16 cellular contexts compared by ENCODE assay signal in genomic region chrX:14875624-14876023, GRCh38. TPM values are rescaled to one million over a fixed set of nuclear protein-coding genes. Genes with fewer than 3 reads are reported as not detected.
DNase-seq lines count a peak whose midpoint lies in the region; ATAC-seq lines count a peak whose summit lies in the region.
"Had no signal": no experiment of that assay in that cellular context is flagged by ENCODE, and none has a peak within 500 bp of the region (broad histone marks: within the 10 kb centered on the region; RNA-seq: fewer than 3 reads in every experiment).

No MANE protein-coding gene starts in this region.

- peak overlapping the region; percentile 60 for H3K4me3 Mint-ChIP-seq in activated naive CD8-positive, alpha-beta T cell
- H3K4me3 Mint-ChIP-seq in activated naive CD8-positive, alpha-beta T cell treated with anti-CD3 and anti-CD28 coated beads for 36 hours = no peak overlapping the region

- H3K4me1 ChIP-seq in endocrine pancreas (ENCODE audit: control insufficient read depth, insufficient read depth, low read length) = peaks cover 3% of the 10 kb centered on the region

- H3K27me3 Mint-ChIP-seq in activated naive CD8-positive, alpha-beta T cell = no peaks in the 10 kb centered on the region
- H3K27me3 Mint-ChIP-seq in activated naive CD8-positive, alpha-beta T cell treated with anti-CD3 and anti-CD28 coated beads for 36 hours = no peaks in the 10 kb centered on the region
- H3K27me3 Mint-ChIP-seq: IgD-negative memory B cell had no signal

- no peak overlapping the region for H3K9ac ChIP-seq in endocrine pancreas (ENCODE audit: control insufficient read depth, insufficient read depth, low read length)

- peaks cover 6% of the 10 kb centered on the region for H3K36me3 Mint-ChIP-seq in activated naive CD8-positive, alpha-beta T cell
- peaks cover 13% of the 10 kb centered on the region for H3K36me3 Mint-ChIP-seq in activated naive CD8-positive, alpha-beta T cell treated with anti-CD3 and anti-CD28 coated beads for 36 hours

- no peak for DNase-seq in activated naive CD8-positive, alpha-beta T cell treated with anti-CD3 and anti-CD28 coated beads for 36 hours
- peak; percentile 24 for DNase-seq in NCI-H748 treated with DMSO at 0.1 percent for 48 hours (lab: John Stamatoyannopoulos, UW)
- no peak for DNase-seq in posterior vena cava (ENCODE audit: low spot score)
- DNase-seq in OCI-M2 (lab: John Stamatoyannopoulos, UW; ENCODE audit: unreplicated experiment) = no peak
- DNase-seq in NCI-H1930 (lab: John Stamatoyannopoulos, UW) = no peak
- DNase-seq: DND-41, GF-D8, H7, NCI-H1436 treated with DMSO at 0.1 percent for 48 hours, NCI-H2107, NCI-H446, RPMI8226 had no signal

- no peaks in the 10 kb centered on the region for H3K9me3 Mint-ChIP-seq in activated naive CD8-positive, alpha-beta T cell (ENCODE audit: low read depth)
- no peaks in the 10 kb centered on the region for H3K9me3 Mint-ChIP-seq in activated naive CD8-positive, alpha-beta T cell treated with anti-CD3 and anti-CD28 coated beads for 36 hours

- intact Hi-C loops in posterior vena cava (cut with DNase I) = no loop called here

- H3K36me3 ChIP-seq in endocrine pancreas (ENCODE audit: control insufficient read depth, insufficient read depth, low read length) = no peaks in the 10 kb centered on the region

- H3K27ac Mint-ChIP-seq in activated naive CD8-positive, alpha-beta T cell = no peak overlapping the region
- no peak overlapping the region for H3K27ac Mint-ChIP-seq in activated naive CD8-positive, alpha-beta T cell treated with anti-CD3 and anti-CD28 coated beads for 36 hours
- H3K27ac Mint-ChIP-seq: IgD-negative memory B cell had no signal

- peak overlapping the region; percentile 37 for H3K4me3 ChIP-seq in endocrine pancreas (ENCODE audit: control insufficient read depth, insufficient read depth, low read length)

- no peaks in the 10 kb centered on the region for H3K9me3 ChIP-seq in endocrine pancreas (ENCODE audit: control insufficient read depth, low read length)

- H3K4me1 Mint-ChIP-seq in activated naive CD8-positive, alpha-beta T cell (ENCODE audit: low read depth) = peaks cover 18% of the 10 kb centered on the region
- H3K4me1 Mint-ChIP-seq in activated naive CD8-positive, alpha-beta T cell treated with anti-CD3 and anti-CD28 coated beads for 36 hours = peaks cover 8% of the 10 kb centered on the region

- ATAC-seq in HG03442 (IDR thresholded peaks at IDR 0.05; ENCODE audit: unreplicated experiment) = no peak

- no peaks in the 10 kb centered on the region for H3K27me3 ChIP-seq in endocrine pancreas (ENCODE audit: control insufficient read depth, insufficient read depth, low read length)

RNA-seq across cellular contexts. Expression of gene MOSPD2, which starts 2.4 kb away (rescaled TPM):
- 1 to 10 TPM; 9.1 to 9.6 TPM for total RNA-seq in activated naive CD8-positive, alpha-beta T cell treated with anti-CD3 and anti-CD28 coated beads for 36 hours
- 10 to 100 TPM; 11.7 to 13.8 TPM for total RNA-seq in posterior vena cava

RNA-seq across cellular contexts. Expression of gene FANCB, which starts 2.8 kb away (rescaled TPM):
- 10 to 100 TPM; 13.6 to 14.0 TPM for total RNA-seq in activated naive CD8-positive, alpha-beta T cell treated with anti-CD3 and anti-CD28 coated beads for 36 hours
- 1 to 10 TPM; 1.6 to 2.0 TPM for total RNA-seq in posterior vena cava

Comparison
In these comparisons a context has a peak if more than half of its experiments do, and no peak if none do; other contexts are left out.
1. RNA of gene FANCB, which starts 2.8 kb away (total RNA-seq): 13.6 to 14.0 TPM in activated naive CD8-positive, alpha-beta T cell treated with anti-CD3 and anti-CD28 coated beads for 36 hours; 1.6 to 2.0 TPM in posterior vena cava; every median in the first group is over 4 times any median in the second.